18 cellular contexts compared by ENCODE assay signal in genomic region chr11:27842290-27842689, GRCh38.
"Had no signal": no experiment of that assay in that cellular context is flagged by ENCODE, and none has a peak within 500 bp of the region (broad histone marks: within the 10 kb centered on the region; RNA-seq: fewer than 3 reads in every experiment).

No MANE protein-coding gene starts in this region.

- DNase-seq: activated CD4-positive, alpha-beta T cell treated with anti-CD3 and anti-CD28 coated beads for 48 hours; activated CD4-positive, CD25-positive, alpha-beta regulatory T cell; activated CD8-positive, alpha-beta T cell treated with anti-CD3 and anti-CD28 coated beads for 36 hours; activated naive CD4-positive, alpha-beta T cell treated with Interleukin-2 at 50 U/mL for 16 hours; activated naive CD8-positive, alpha-beta T cell treated with anti-CD3 and anti-CD28 coated beads, Interleukin-2, amount 10 ng/mL, durations not matched to agents 7 days and 5 days; activated T-cell treated with anti-CD3 and anti-CD28 coated beads, Interleukin-2, amount 50 U/mL, for 24 hours; amygdala; effector CD8-positive, alpha-beta T cell; gastrocnemius medialis; heart left ventricle; kidney; midbrain; nucleus accumbens; posterior cingulate gyrus; stimulated activated naive B cell treated with anti-CD40 and anti-IgM and Interleukin-4, amounts not matched to agents 10 μg/mL and 1 μg/mL and 100 μg/mL, for 72 hours; upper lobe of right lung had no signal

- ATAC-seq: activated CD8-positive, alpha-beta T cell treated with anti-CD3 and anti-CD28 coated beads for 36 hours; esophagus mucosa; gastrocnemius medialis; heart left ventricle; left lobe of liver; stimulated activated naive B cell treated with anti-CD40 and anti-IgM and Interleukin-4, amounts not matched to agents 10 μg/mL and 1 μg/mL and 100 μg/mL, for 72 hours; upper lobe of right lung had no signal
